Comparison of ENCODE assay signal across 20 cellular contexts in genomic region chr10:71435571-71436267, GRCh38. TPM values are rescaled to one million over a fixed set of nuclear protein-coding genes. Genes with fewer than 3 reads are reported as not detected.
DNase-seq lines count a peak whose midpoint lies in the region; ATAC-seq and TF ChIP-seq lines count a peak whose summit lies in the region.
"Had no signal": no experiment of that assay in that cellular context is flagged by ENCODE, and none has a peak within 500 bp of the region (broad histone marks: within the 10 kb centered on the region; RNA-seq: fewer than 3 reads in every experiment).

No MANE protein-coding gene starts in this region.

- 42 to 51% methylated on average over 5 to 6 of the region's 6 CpGs for WGBS in GM23248 (ENCODE audit: low coverage in 1 of 2, low lambda C conversion rate in 2 of 2, missing lambda C conversion rate in 2 of 2), 2 experiments
- WGBS in heart left ventricle, 4 donors = 59 to 77% (median 66%) methylated on average over 3 to 6 of the region's 6 CpGs

- no peak overlapping the region for H2AFZ ChIP-seq in GM23248

- in situ Hi-C loops in GM23248 (cut with MboI) = no loop called here
- in situ Hi-C loops in gastrocnemius medialis (cut with MboI; ENCODE audit: low sequenced_read_pairs in 4 of 4) = no loop called here

- no peaks in the 10 kb centered on the region for H3K79me2 ChIP-seq in GM23248 (ENCODE audit: insufficient read depth)

- no peaks in the 10 kb centered on the region for H3K4me1 ChIP-seq in GM23248 (ENCODE audit: insufficient read depth)
- peaks cover 0 to 37% (median 23%) of the 10 kb centered on the region in 12 donors for H3K4me1 ChIP-seq in heart left ventricle
- H3K4me1 ChIP-seq in gastrocnemius medialis = no peaks in the 10 kb centered on the region
- H3K4me1 ChIP-seq: pancreas had no signal

- H3K4me3 ChIP-seq in GM23248 = no peak overlapping the region
- H3K4me3 ChIP-seq in SK-N-MC = no peak overlapping the region
- H3K4me3 ChIP-seq in heart left ventricle = no peak overlapping the region
- no peak overlapping the region for H3K4me3 ChIP-seq in gastrocnemius medialis
- H3K4me3 ChIP-seq: pancreas had no signal

- H3K27ac ChIP-seq in GM23248 (no peak overlapping the region), SK-N-MC (peak overlapping the region; percentile 42), heart left ventricle (peak overlapping the region in 10 of 12 donors; percentile 17 to 86 (median 72)), gastrocnemius medialis (peak overlapping the region in 3 of 4 donors; percentile 46 to 55 (median 49))
- H3K27ac ChIP-seq: C4-2B, pancreas, RWPE1 had no signal

- TF ChIP-seq POLR2A in heart left ventricle (IDR thresholded peaks at IDR 0.05) = no peak
- no peak for TF ChIP-seq POLR2A in gastrocnemius medialis (IDR thresholded peaks at IDR 0.05)

- H3K9ac ChIP-seq in GM23248 (no peak overlapping the region), SK-N-MC (ENCODE audit: insufficient read length) (no peak overlapping the region)

- H3K9me3 ChIP-seq in GM23248 (ENCODE audit: low read depth) (no peaks in the 10 kb centered on the region), SK-N-MC (ENCODE audit: low read depth, low read length) (no peaks in the 10 kb centered on the region), heart left ventricle (no peaks in the 10 kb centered on the region), gastrocnemius medialis (no peaks in the 10 kb centered on the region)
- H3K9me3 ChIP-seq: pancreas had no signal

- no peaks in the 10 kb centered on the region for H3K9me2 ChIP-seq in GM23248 (ENCODE audit: insufficient read depth)

- H3K36me3 ChIP-seq in GM23248 (ENCODE audit: low read depth) (no peaks in the 10 kb centered on the region), SK-N-MC (ENCODE audit: insufficient read depth, low read length) (no peaks in the 10 kb centered on the region), heart left ventricle (no peaks in the 10 kb centered on the region), gastrocnemius medialis (no peaks in the 10 kb centered on the region)
- H3K36me3 ChIP-seq: pancreas had no signal

- no peaks in the 10 kb centered on the region for H3F3A ChIP-seq in GM23248 (ENCODE audit: insufficient read depth)

- H4K20me1 ChIP-seq in GM23248 (ENCODE audit: insufficient read depth) = no peaks in the 10 kb centered on the region

- intact Hi-C loops in heart left ventricle (cut with DNase I) (loop anchor here in 1 of 10 donors (2.0 kb wide), 1 partner anchor 39 kb away; the partner anchor contains the start of gene CDH23), gastrocnemius medialis (cut with DNase I; ENCODE audit: low total_unique reads) (no loop called here)

- no peak overlapping the region for H3K4me2 ChIP-seq in GM23248 (ENCODE audit: unreplicated experiment)

- peaks cover 12% of the 10 kb centered on the region; the same call in 1 of the 2 replicates for H3K27me3 ChIP-seq in GM23248 (replicated peaks; ENCODE audit: insufficient read depth)
- H3K27me3 ChIP-seq in heart left ventricle = no peaks in the 10 kb centered on the region
- H3K27me3 ChIP-seq in gastrocnemius medialis = no peaks in the 10 kb centered on the region
- H3K27me3 ChIP-seq: pancreas had no signal

- DNase-seq in GM23248 = peak; percentile 38
- no peak for DNase-seq in SK-N-MC (ENCODE audit: low read depth, low spot score)
- peak in 4 of 5 donors; percentile 49 to 62 (median 58) for DNase-seq in heart left ventricle
- DNase-seq in gastrocnemius medialis = no peak
- DNase-seq in C1 segment of cervical spinal cord (lab: John Stamatoyannopoulos, UW) = no peak
- DNase-seq in NCI-H774 (lab: John Stamatoyannopoulos, UW) = no peak
- DNase-seq: activated CD4-positive, alpha-beta T cell treated with anti-CD3 and anti-CD28 coated beads for 48 hours; effector CD4-positive, alpha-beta T cell; foreskin melanocyte; HFFc6; immature natural killer cell; NCI-H187 treated with DMSO at 0.1 percent for 48 hours; NCI-H524; stimulated activated CD4-positive, alpha-beta T cell treated with anti-CD3 and anti-CD28 coated beads, Interleukin-15, amount 100 ng/mL, for 24 hours; T-helper 9 cell had no signal

- ATAC-seq in heart left ventricle = peak; percentile 57 to 86 (median 74)
- ATAC-seq in gastrocnemius medialis = peak; percentile 28 to 40
- no peak for ATAC-seq in GM21723 (IDR thresholded peaks at IDR 0.05; ENCODE audit: unreplicated experiment)

- TF ChIP-seq CTCF in heart left ventricle (IDR thresholded peaks at IDR 0.05) (no peak), gastrocnemius medialis (IDR thresholded peaks at IDR 0.05 in 4 of 5, conservative IDR thresholded peaks at IDR 0.05 in 1 of 5) (no peak)

RNA-seq across cellular contexts. Expression of gene CDH23, which starts 39.0 kb away (rescaled TPM):
- 0.38 TPM in 1 of 2 replicates, not detected in the other for total RNA-seq in GM23248 (2014; rRNA removed; shearing (Covaris generic))
- 0.08 and 0.09 TPM in 2 replicates for polyA plus RNA-seq in GM23248 (2016; fragmentation: Nextera tagmentation; extraction: Ambion mirVana)
- total RNA-seq in heart left ventricle = 1 to 10 TPM; 1.2 to 8.6 (median 4.5) TPM
- 1 to 10 TPM; 1.9 to 3.3 TPM for polyA plus RNA-seq in heart left ventricle
- total RNA-seq in gastrocnemius medialis = 1 to 10 TPM in 2 of 4 donors, under 1 TPM in 2; 0.53 to 1.8 (median 1.2) TPM
- total RNA-seq: astrocyte had no signal

Comparison
In these comparisons a context has a peak if more than half of its experiments do, and no peak if none do; other contexts are left out.
1. DNase-seq: peak in GM23248 (single experiment) and heart left ventricle (4 of 5); none in SK-N-MC (single experiment), gastrocnemius medialis (0 of 2), C1 segment of cervical spinal cord (0 of 14) and NCI-H774 (single experiment).